Comparison of ENCODE assay signal across 17 cellular contexts in the genomic region with DNA sequence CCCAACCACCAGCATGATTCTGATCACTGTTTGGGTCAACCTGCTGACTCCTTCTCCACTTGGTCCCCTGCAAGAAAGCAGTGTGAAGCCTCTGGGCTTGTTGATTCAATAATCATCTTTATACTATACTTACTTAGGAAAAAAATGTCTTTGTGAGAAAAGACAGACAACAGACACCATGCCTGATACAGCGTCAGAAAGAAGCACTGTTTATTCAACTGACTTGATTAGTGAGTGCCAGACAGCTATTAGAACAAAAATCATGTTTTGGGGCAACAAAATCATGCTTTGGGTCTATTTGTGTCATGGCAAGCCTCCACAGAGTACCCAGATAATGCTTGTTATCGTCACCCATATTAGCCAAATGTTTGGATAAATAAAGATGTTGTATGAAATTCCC. TPM values are rescaled to one million over a fixed set of nuclear protein-coding genes. Genes with fewer than 3 reads are reported as not detected.
DNase-seq lines count a peak whose midpoint lies in the region; ATAC-seq, FAIRE-seq and TF ChIP-seq lines count a peak whose summit lies in the region.
"Had no signal": no experiment of that assay in that cellular context is flagged by ENCODE, and none has a peak within 500 bp of the region (broad histone marks: within the 10 kb centered on the region; RNA-seq: fewer than 3 reads in every experiment).

No MANE protein-coding gene starts in this region.

- ATAC-seq in PC-3 = no peak
- no peak for ATAC-seq in CD4-positive, alpha-beta T cell (ENCODE audit: poor library complexity)
- ATAC-seq: CD8-positive, alpha-beta T cell had no signal

- H3K9ac ChIP-seq in PC-3 (ENCODE audit: low read length) (no peak overlapping the region), keratinocyte (ENCODE audit: control insufficient read depth, extremely low read depth, insufficient read depth, low read length) (no peak overlapping the region)
- H3K9ac ChIP-seq: GM23248 had no signal

- H3K4me1 ChIP-seq in PC-3 (ENCODE audit: insufficient read depth, low read length) (peaks cover 61% of the 10 kb centered on the region), keratinocyte (ENCODE audit: control insufficient read depth, extremely low read depth, insufficient read depth, low read length) (peaks cover 53% of the 10 kb centered on the region)

- H3K4me2 ChIP-seq in PC-3 (ENCODE audit: low read length) = no peak overlapping the region
- peak overlapping the region; percentile 23 for H3K4me2 ChIP-seq in keratinocyte (ENCODE audit: control insufficient read depth, extremely low read depth, insufficient read depth, low read depth, low read length)

- no peaks in the 10 kb centered on the region for H3K27me3 ChIP-seq in PC-3 (ENCODE audit: low read length)
- H3K27me3 ChIP-seq in keratinocyte (ENCODE audit: control insufficient read depth, extremely low read depth, insufficient read depth, low read length) = no peaks in the 10 kb centered on the region
- H3K27me3 ChIP-seq in dorsolateral prefrontal cortex = peaks cover 0 to 2% (median 0%) of the 10 kb centered on the region in 45 donors
- H3K27me3 ChIP-seq in CD4-positive, alpha-beta T cell (ENCODE audit: control insufficient read depth, insufficient read depth, low read length) = no peaks in the 10 kb centered on the region

- no peaks in the 10 kb centered on the region for H3K36me3 Mint-ChIP-seq in CD4-positive, alpha-beta T cell (ENCODE audit: low read depth)
- H3K36me3 Mint-ChIP-seq: CD8-positive, alpha-beta T cell had no signal

- dilution Hi-C loops in keratinocyte (cut with MboI; ENCODE audit: extremely low pct_ligation_motif_present, low sequenced_read_pairs) = no loop called here

- H4K20me1 ChIP-seq in PC-3 (ENCODE audit: low read length) = no peaks in the 10 kb centered on the region
- no peaks in the 10 kb centered on the region for H4K20me1 ChIP-seq in keratinocyte (ENCODE audit: control insufficient read depth, extremely low read depth, insufficient read depth, low read length)

- no peak for TF ChIP-seq CTCF in PC-3 (conservative IDR thresholded peaks at IDR 0.05; ENCODE audit: low read depth, low read length)
- no peak for TF ChIP-seq CTCF in keratinocyte (optimal IDR thresholded peaks at IDR 0.05 in 1 of 3, IDR thresholded peaks at IDR 0.05 in 1 of 3, conservative IDR thresholded peaks at IDR 0.05 in 1 of 3; ENCODE audit: extremely low read depth in 1 of 3, insufficient read depth in 2 of 3, low read length in 3 of 3)
- TF ChIP-seq CTCF in dorsolateral prefrontal cortex (IDR thresholded peaks at IDR 0.05 in 54 of 56, conservative IDR thresholded peaks at IDR 0.05 in 2 of 56; ENCODE audit: low read depth in 1 of 56, partially characterized antibody in 56 of 56) = no peak
- no peak for TF ChIP-seq CTCF in CD4-positive, alpha-beta T cell (IDR thresholded peaks at IDR 0.05)

- POLR2A ChIA-PET in PC-3 (lab: Charles Lee; ENCODE audit: unreplicated experiment) = no interaction called here
- POLR2A ChIA-PET in CD4-positive, alpha-beta T cell (lab: Charles Lee) = no interaction called here

- H3K4me3 Mint-ChIP-seq in CD4-positive, alpha-beta T cell = no peak overlapping the region
- H3K4me3 Mint-ChIP-seq: CD8-positive, alpha-beta T cell had no signal

- H3K36me3 ChIP-seq in PC-3 (ENCODE audit: low read depth, low read length) = no peaks in the 10 kb centered on the region
- no peaks in the 10 kb centered on the region for H3K36me3 ChIP-seq in keratinocyte (ENCODE audit: control insufficient read depth in 2 of 2, extremely low read depth in 1 of 2, insufficient read depth in 2 of 2, low read length in 2 of 2)

- no peak for DNase-seq in PC-3
- DNase-seq in SK-N-DZ (ENCODE audit: low spot score) = peak; percentile 45
- DNase-seq in keratinocyte (ENCODE audit: low read depth, low spot score) = no peak
- DNase-seq in dorsolateral prefrontal cortex = no peak
- no peak for DNase-seq in NCI-H510A (lab: John Stamatoyannopoulos, UW)
- DNase-seq in CD4-positive, alpha-beta T cell = no peak
- DNase-seq: C1 segment of cervical spinal cord; CD8-positive, alpha-beta T cell; DMS153; DND-41; GM23248; H7; HCEC 1CT had no signal

- H3K9me3 Mint-ChIP-seq in CD4-positive, alpha-beta T cell = no peaks in the 10 kb centered on the region
- H3K9me3 Mint-ChIP-seq: CD8-positive, alpha-beta T cell had no signal

- intact Hi-C loops in PC-3 (cut with micrococcal nuclease) (no loop called here), dorsolateral prefrontal cortex (cut with DNase I) (no loop called here)
- intact Hi-C loops in CD4-positive, alpha-beta T cell (cut with DNase I, micrococcal nuclease) = no loop called here

- peaks cover 13% of the 10 kb centered on the region for H3K27me3 Mint-ChIP-seq in CD4-positive, alpha-beta T cell

- H3K27ac ChIP-seq in PC-3 (ENCODE audit: low read length) (peak overlapping the region; percentile 79), keratinocyte (ENCODE audit: control insufficient read depth, insufficient read depth, low read length) (no peak overlapping the region), dorsolateral prefrontal cortex (no peak overlapping the region)
- no peak overlapping the region for H3K27ac ChIP-seq in CD4-positive, alpha-beta T cell (ENCODE audit: low read depth, low read length)
- H3K27ac ChIP-seq: GM23248 had no signal

- no peaks in the 10 kb centered on the region for H3K9me2 ChIP-seq in PC-3 (replicated peaks; ENCODE audit: low read length)

- H3K9me1 ChIP-seq in keratinocyte (ENCODE audit: control insufficient read depth, extremely low read depth, insufficient read depth, low read length) = no peaks in the 10 kb centered on the region

- no peaks in the 10 kb centered on the region for H3K79me2 ChIP-seq in PC-3 (ENCODE audit: low read length)
- no peaks in the 10 kb centered on the region for H3K79me2 ChIP-seq in keratinocyte (ENCODE audit: control insufficient read depth, insufficient read depth, low read length)

- no peak overlapping the region for H3K4me3 ChIP-seq in PC-3 (ENCODE audit: low read length)
- H3K4me3 ChIP-seq in keratinocyte (ENCODE audit: control insufficient read depth in 2 of 3, extremely low read depth in 1 of 3, insufficient read depth in 2 of 3, low read depth in 1 of 3, low read length in 3 of 3) = no peak overlapping the region
- H3K4me3 ChIP-seq in dorsolateral prefrontal cortex = no peak overlapping the region
- H3K4me3 ChIP-seq: GM23248 had no signal

- BruUV-seq in PC-3 (replicated peaks; lab: Mats Ljungman, UMichigan) = no TSS peak

- CTCF ChIA-PET in PC-3 (lab: Charles Lee) = no interaction called here
- CTCF ChIA-PET in CD4-positive, alpha-beta T cell (lab: Charles Lee) = no interaction called here

- no peak for FAIRE-seq in keratinocyte (lab: Jason Lieb, UNC)
- FAIRE-seq: G401.6, GM12892, H1 had no signal

- H3K9me3 ChIP-seq in PC-3 (ENCODE audit: low read length) = no peaks in the 10 kb centered on the region
- H3K9me3 ChIP-seq in keratinocyte (ENCODE audit: control insufficient read depth, low read depth, low read length) = peaks cover 2% of the 10 kb centered on the region
- H3K9me3 ChIP-seq in CD4-positive, alpha-beta T cell (ENCODE audit: control insufficient read depth, low read length) = no peaks in the 10 kb centered on the region
- H3K9me3 ChIP-seq: Caco-2 had no signal

- H3K27ac Mint-ChIP-seq in CD4-positive, alpha-beta T cell = no peak overlapping the region
- H3K27ac Mint-ChIP-seq: CD8-positive, alpha-beta T cell had no signal

- H3F3A ChIP-seq in PC-3 (ENCODE audit: low read length, unreplicated experiment) = no peaks in the 10 kb centered on the region

- H3K4me1 Mint-ChIP-seq in CD4-positive, alpha-beta T cell (ENCODE audit: low read depth) = no peaks in the 10 kb centered on the region

- H2AFZ ChIP-seq in PC-3 (ENCODE audit: low read length) = no peak overlapping the region
- H2AFZ ChIP-seq in keratinocyte (ENCODE audit: control insufficient read depth, low read length) = no peak overlapping the region
- H2AFZ ChIP-seq: GM23248 had no signal

RNA-seq across cellular contexts. Expression of a gene that starts 58.7 kb away (rescaled TPM):
- total RNA-seq in PC-3 (2014; rRNA removed) (65.3 and 89.4 TPM in 2 replicates), dorsolateral prefrontal cortex (100 to 1,000 TPM in 2 of 120 experiments, 10 to 100 TPM in 118; 36.1 to 104 (median 69.2) TPM)
- polyA plus RNA-seq in SK-N-DZ (2014; cell fraction: cytosol; rRNA removed) = 112 and 134 TPM in 2 replicates
- polyA plus RNA-seq in SK-N-DZ (2014; cell fraction: nucleus; rRNA removed) = 179 and 241 TPM in 2 replicates
- 49.6 to 83.2 TPM (median 65.6 TPM) in 3 replicates for polyA plus RNA-seq in keratinocyte
- polyA plus RNA-seq in keratinocyte (2011; ENCODE audit: low read depth) = 236 TPM
- polyA plus RNA-seq in keratinocyte (2011; cell fraction: cytosol; rRNA removed) = 27.2 and 29.0 TPM in 2 replicates
- polyA plus RNA-seq in keratinocyte (2011; cell fraction: nucleus; rRNA removed) = 95.0 and 163 TPM in 2 replicates
- polyA plus RNA-seq in keratinocyte (2012; ENCODE audit: low replicate concordance) = 51.7 and 77.6 TPM in 2 replicates
- 9.9 to 159 TPM (median 58.7 TPM) in 3 replicates for polyA minus RNA-seq in keratinocyte
- 34.5 TPM for polyA minus RNA-seq in keratinocyte (2011; cell fraction: cytosol; rRNA and poly(A)+ RNA removed)
- 86.1 and 121 TPM in 2 replicates for polyA minus RNA-seq in keratinocyte (2011; cell fraction: nucleus; rRNA and poly(A)+ RNA removed)
- total RNA-seq in CD4-positive, alpha-beta T cell = 10 to 100 TPM; 85.5 to 91.7 TPM
